In genomic region chr16:4624015-4624826, GRCh38 we compare ENCODE assay signal across 8 cellular contexts. TPM values are rescaled to one million over a fixed set of nuclear protein-coding genes. Genes with fewer than 3 reads are reported as not detected.
DNase-seq lines count a peak whose midpoint lies in the region; ATAC-seq and TF ChIP-seq lines count a peak whose summit lies in the region.

MGRN1 (plus strand) TSS chr16:4624826; CDS start chr16:4624961, 135 bp downstream.

- ATAC-seq in GM19043 (IDR thresholded peaks at IDR 0.05; ENCODE audit: low read depth, unreplicated experiment) (peak; percentile 72), HG03432 (IDR thresholded peaks at IDR 0.05; ENCODE audit: unreplicated experiment) (peak; percentile 80)

- no peaks in the 10 kb centered on the region for H3K27me3 ChIP-seq in kidney epithelial cell (ENCODE audit: control insufficient read depth, insufficient read depth, low read length)

- peak within 1 kb of the TSS; percentile 93 for H3K4me3 ChIP-seq in kidney epithelial cell (ENCODE audit: low read depth, low read length)

- DNase-seq in Ammon's horn (ENCODE audit: low spot score) (peak; percentile 97), NCI-H460 (ENCODE audit: extremely low read depth, low read depth) (peak; percentile 96), cerebellum (ENCODE audit: low spot score) (peak; percentile 97), kidney epithelial cell (ENCODE audit: low read depth) (peak; percentile 90)
- DNase-seq in activated CD4-positive, alpha-beta T cell treated with anti-CD3 and anti-CD28 coated beads for 24 hours (ENCODE audit: low read depth in 2 of 2): peak; percentile 87 to 89
- DNase-seq in stimulated activated CD4-positive, alpha-beta T cell treated with anti-CD3 and anti-CD28 coated beads, Interleukin-15, amount 100 ng/mL, for 24 hours: peak; percentile 95

- TF ChIP-seq CTCF in kidney epithelial cell (IDR thresholded peaks at IDR 0.05; ENCODE audit: insufficient read depth, low read length, poor library complexity, severe bottlenecking): peak; percentile 97

- no peaks in the 10 kb centered on the region for H3K36me3 ChIP-seq in kidney epithelial cell (ENCODE audit: control insufficient read depth, insufficient read depth, low read length)

RNA-seq across cellular contexts. Expression of gene MGRN1, which starts in this region (rescaled TPM):
- total RNA-seq in NCI-H460 (2014; rRNA removed; shearing (Covaris generic)): 13.6 and 15.3 TPM in 2 replicates
- 19.4 and 30.6 TPM in 2 replicates for polyA plus RNA-seq in NCI-H460 (2014; cell fraction: nucleus; rRNA removed)
- total RNA-seq in cerebellum (38.6 TPM), kidney epithelial cell (63.6 and 88.7 TPM in 2 replicates)

Comparison
In these comparisons a context has a peak if more than half of its experiments do, and no peak if none do; other contexts are left out.
1. Peak in every context shown above with its lines: DNase-seq, ATAC-seq and H3K4me3 ChIP-seq.